ENCODE assay signal across 8 cellular contexts in genomic region chr4:170089743-170090666, GRCh38. TPM values are rescaled to one million over a fixed set of nuclear protein-coding genes. Genes with fewer than 3 reads are reported as not detected.
DNase-seq lines count a peak whose midpoint lies in the region; ATAC-seq and TF ChIP-seq lines count a peak whose summit lies in the region.

TSS of gene AADAT (minus strand) at chr4:170089956. CDS start at chr4:170089690, 266 bp downstream.

- TF ChIP-seq POLR2A in gastroesophageal sphincter (IDR thresholded peaks at IDR 0.05) = no peak

- peaks cover 0 to 19% of the 10 kb centered on the region in 2 donors for H3K36me3 ChIP-seq in gastroesophageal sphincter

- H3K9me3 ChIP-seq in AG04450 (ENCODE audit: control insufficient read depth, insufficient read depth, low read length) = no peaks in the 10 kb centered on the region; the same call in 1 of the 2 replicates
- H3K9me3 ChIP-seq in gastroesophageal sphincter = no peaks in the 10 kb centered on the region

- ATAC-seq in HG02943 (IDR thresholded peaks at IDR 0.05; ENCODE audit: low read depth, unreplicated experiment) (peak; percentile 76), gastroesophageal sphincter (peak; percentile 92), GM18517 (IDR thresholded peaks at IDR 0.05; ENCODE audit: unreplicated experiment) (no peak)
- ATAC-seq in natural killer cell treated with Interleukin-12 subunit alpha and Interleukin-12 subunit beta and Interleukin-15 and Interleukin-18, amount 100 ng/mL, for 72 hours = peak; percentile 78 to 86

- peaks cover 6% of the 10 kb centered on the region for H3K4me1 Mint-ChIP-seq in activated T-helper 1 cell treated with anti-CD3 and anti-CD28 coated beads, Interleukin-12 subunit alpha, Interleukin-12 subunit beta, Interleukin-2, Interleukin-4 antibody, amounts not matched to agents 30 ng/mL and 10 ng/mL and 1 ng/mL, durations not matched to agents 14 hours and 24 hours and 36 hours (ENCODE audit: low read depth)
- H3K4me1 Mint-ChIP-seq in natural killer cell treated with Interleukin-12 subunit alpha and Interleukin-12 subunit beta and Interleukin-15 and Interleukin-18, amount 100 ng/mL, for 72 hours (ENCODE audit: low read depth in 2 of 2) = peaks cover 0 to 9% of the 10 kb centered on the region in 2 donors

- 7 to 9% methylated on average over 11 to 12 of the region's 88 CpGs for WGBS in gastroesophageal sphincter (ENCODE audit: low coverage in 1 of 2), 2 donors

- H3K9me3 Mint-ChIP-seq in activated T-helper 1 cell treated with anti-CD3 and anti-CD28 coated beads, Interleukin-12 subunit alpha, Interleukin-12 subunit beta, Interleukin-2, Interleukin-4 antibody, amounts not matched to agents 30 ng/mL and 10 ng/mL and 1 ng/mL, durations not matched to agents 14 hours and 24 hours and 36 hours = no peaks in the 10 kb centered on the region
- no peaks in the 10 kb centered on the region for H3K9me3 Mint-ChIP-seq in natural killer cell treated with Interleukin-12 subunit alpha and Interleukin-12 subunit beta and Interleukin-15 and Interleukin-18, amount 100 ng/mL, for 72 hours

- no peaks in the 10 kb centered on the region for H3K27me3 ChIP-seq in AG04450 (ENCODE audit: control insufficient read depth, insufficient read depth, low read length)
- no peaks in the 10 kb centered on the region for H3K27me3 ChIP-seq in gastroesophageal sphincter

- CTCF ChIA-PET in AG04450 (lab: Charles Lee) = interaction anchor here (0.6 to 2.9 kb wide), 4 partner anchors 27 to 298 kb away, joined by 3 to 19 read pairs (median 8); no protein-coding TSS in a partner anchor

- POLR2A ChIA-PET in AG04450 (lab: Yijun Ruan, JAX) = interaction anchor here (0.6 kb wide), 1 partner anchor 266 kb away, joined by 3 read pairs; no protein-coding TSS in a partner anchor

- no peak within 1 kb of the TSS for H3K27ac Mint-ChIP-seq in activated T-helper 1 cell treated with anti-CD3 and anti-CD28 coated beads, Interleukin-12 subunit alpha, Interleukin-12 subunit beta, Interleukin-2, Interleukin-4 antibody, amounts not matched to agents 30 ng/mL and 10 ng/mL and 1 ng/mL, durations not matched to agents 14 hours and 24 hours and 36 hours
- no peak within 1 kb of the TSS for H3K27ac Mint-ChIP-seq in natural killer cell treated with Interleukin-12 subunit alpha and Interleukin-12 subunit beta and Interleukin-15 and Interleukin-18, amount 100 ng/mL, for 72 hours

- peaks cover 0 to 19% (median 8%) of the 10 kb centered on the region in 3 donors for H3K4me1 ChIP-seq in gastroesophageal sphincter

- TF ChIP-seq CTCF in AG04450 (IDR thresholded peaks at IDR 0.05; ENCODE audit: low read depth, low read length) (peak; percentile 70), GM10266 (IDR thresholded peaks at IDR 0.05; ENCODE audit: control insufficient read depth, insufficient read depth, low read depth, missing control alignments) (peak; percentile 34), gastroesophageal sphincter (IDR thresholded peaks at IDR 0.05) (peak; percentile 57 to 83 (median 68))

- peak within 1 kb of the TSS; percentile 54 for H3K27ac ChIP-seq in AG04450 (ENCODE audit: low read depth, low read length)
- H3K27ac ChIP-seq in gastroesophageal sphincter = peak within 1 kb of the TSS in 3 of 4 donors; percentile 76 to 81 (median 76)

- intact Hi-C loops in activated T-helper 1 cell treated with anti-CD3 and anti-CD28 coated beads, Interleukin-12 subunit alpha, Interleukin-12 subunit beta, Interleukin-2, Interleukin-4 antibody, amounts not matched to agents 30 ng/mL and 10 ng/mL and 1 ng/mL, durations not matched to agents 14 hours and 24 hours and 36 hours (cut with micrococcal nuclease) = no loop called here

- H3K4me3 ChIP-seq in AG04450 (ENCODE audit: low read depth, low read length) = peak within 1 kb of the TSS; percentile 66
- H3K4me3 ChIP-seq in gastroesophageal sphincter = peak within 1 kb of the TSS; percentile 63 to 67

- H3K36me3 Mint-ChIP-seq in activated T-helper 1 cell treated with anti-CD3 and anti-CD28 coated beads, Interleukin-12 subunit alpha, Interleukin-12 subunit beta, Interleukin-2, Interleukin-4 antibody, amounts not matched to agents 30 ng/mL and 10 ng/mL and 1 ng/mL, durations not matched to agents 14 hours and 24 hours and 36 hours (ENCODE audit: low read depth) = no peaks in the 10 kb centered on the region
- no peaks in the 10 kb centered on the region for H3K36me3 Mint-ChIP-seq in natural killer cell treated with Interleukin-12 subunit alpha and Interleukin-12 subunit beta and Interleukin-15 and Interleukin-18, amount 100 ng/mL, for 72 hours

- peak within 1 kb of the TSS; percentile 55 for H3K4me3 Mint-ChIP-seq in activated T-helper 1 cell treated with anti-CD3 and anti-CD28 coated beads, Interleukin-12 subunit alpha, Interleukin-12 subunit beta, Interleukin-2, Interleukin-4 antibody, amounts not matched to agents 30 ng/mL and 10 ng/mL and 1 ng/mL, durations not matched to agents 14 hours and 24 hours and 36 hours
- H3K4me3 Mint-ChIP-seq in natural killer cell treated with Interleukin-12 subunit alpha and Interleukin-12 subunit beta and Interleukin-15 and Interleukin-18, amount 100 ng/mL, for 72 hours = peak within 1 kb of the TSS; percentile 18

- no peak for TF ChIP-seq EP300 in gastroesophageal sphincter (IDR thresholded peaks at IDR 0.05)

- H3K27me3 Mint-ChIP-seq in activated T-helper 1 cell treated with anti-CD3 and anti-CD28 coated beads, Interleukin-12 subunit alpha, Interleukin-12 subunit beta, Interleukin-2, Interleukin-4 antibody, amounts not matched to agents 30 ng/mL and 10 ng/mL and 1 ng/mL, durations not matched to agents 14 hours and 24 hours and 36 hours (ENCODE audit: insufficient read depth) = peaks cover 17% of the 10 kb centered on the region
- peaks cover 28 to 33% of the 10 kb centered on the region in 2 donors for H3K27me3 Mint-ChIP-seq in natural killer cell treated with Interleukin-12 subunit alpha and Interleukin-12 subunit beta and Interleukin-15 and Interleukin-18, amount 100 ng/mL, for 72 hours

- DNase-seq in AG04450 (ENCODE audit: low read depth, low spot score) (peak; percentile 41), GM10266 (ENCODE audit: extremely low spot score) (peak; percentile 80), NCI-H2196 (lab: John Stamatoyannopoulos, UW; ENCODE audit: unreplicated experiment) (peak; percentile 63)
- no peak for DNase-seq in activated T-helper 1 cell treated with anti-CD3 and anti-CD28 coated beads, Interleukin-12 subunit alpha, Interleukin-12 subunit beta, Interleukin-2, Interleukin-4 antibody, amounts not matched to agents 30 ng/mL and 10 ng/mL and 1 ng/mL, durations not matched to agents 14 hours and 24 hours and 36 hours (ENCODE audit: low spot score)
- peak; percentile 62 for DNase-seq in natural killer cell treated with Interleukin-12 subunit alpha and Interleukin-12 subunit beta and Interleukin-15 and Interleukin-18, amount 100 ng/mL, for 72 hours (ENCODE audit: low spot score)

RNA-seq across cellular contexts. Expression of gene AADAT, which starts in this region (rescaled TPM):
- polyA plus RNA-seq in AG04450 (2011; rRNA removed) = 13.8 and 17.8 TPM in 2 replicates
- 2.7 and 7.4 TPM in 2 replicates for polyA minus RNA-seq in AG04450 (2011; rRNA and poly(A)+ RNA removed)
- total RNA-seq in activated T-helper 1 cell treated with anti-CD3 and anti-CD28 coated beads, Interleukin-12 subunit alpha, Interleukin-12 subunit beta, Interleukin-2, Interleukin-4 antibody, amounts not matched to agents 30 ng/mL and 10 ng/mL and 1 ng/mL, durations not matched to agents 14 hours and 24 hours and 36 hours = not detected in 2 replicates
- 1 to 10 TPM; 1.5 to 8.7 (median 5.2) TPM for total RNA-seq in gastroesophageal sphincter
- not detected for total RNA-seq in natural killer cell treated with Interleukin-12 subunit alpha and Interleukin-12 subunit beta and Interleukin-15 and Interleukin-18, amount 100 ng/mL, for 72 hours

Comparison
In these comparisons a context has a peak if more than half of its experiments do, and no peak if none do; other contexts are left out.
1. Peak in DNase-seq and ATAC-seq in natural killer cell treated with Interleukin-12 subunit alpha and Interleukin-12 subunit beta and Interleukin-15 and Interleukin-18, amount 100 ng/mL, for 72 hours; RNA of the gene not detected or under 1 TPM.